8 cellular contexts compared by ENCODE assay signal in the genomic region with DNA sequence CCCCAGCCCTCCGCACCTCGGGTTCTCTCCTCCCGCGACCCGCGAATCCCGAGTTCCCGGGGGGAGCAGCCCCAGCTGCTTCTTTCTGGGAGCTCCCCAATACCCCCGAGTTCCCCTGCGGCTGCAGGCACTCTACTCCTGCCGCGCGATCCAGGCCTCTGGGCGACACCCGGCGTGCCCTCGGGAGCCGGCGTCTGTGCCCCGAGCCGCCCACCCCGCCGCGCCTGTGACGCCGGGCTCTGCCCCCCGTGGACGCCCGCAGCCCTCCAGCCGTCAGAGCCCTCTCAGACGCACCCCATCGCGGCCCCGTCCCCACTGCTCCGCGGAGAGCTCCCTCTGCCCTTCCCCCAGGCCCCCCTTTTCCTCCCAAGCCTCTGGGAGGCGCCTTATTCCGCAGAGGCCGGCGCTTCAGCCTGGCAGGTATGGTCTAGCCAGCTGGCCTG. TPM values are rescaled to one million over a fixed set of nuclear protein-coding genes. Genes with fewer than 3 reads are reported as not detected.
DNase-seq lines count a peak whose midpoint lies in the region; ATAC-seq and FAIRE-seq lines count a peak whose summit lies in the region.

No MANE protein-coding gene starts in this region.

- H3K9me3 ChIP-seq in iPS DF 6.9 (ENCODE audit: control insufficient read depth, insufficient read depth, low read length) (no peaks in the 10 kb centered on the region), small intestine (ENCODE audit: control insufficient read depth, low read depth) (no peaks in the 10 kb centered on the region)

- no peaks in the 10 kb centered on the region for H3K9me3 Mint-ChIP-seq in activated T-helper 17 cell treated with anti-CD3 and anti-CD28 coated beads, Interleukin-2, amount 50 U/mL, for 72 hours

- H3K36me3 Mint-ChIP-seq in activated T-helper 17 cell treated with anti-CD3 and anti-CD28 coated beads, Interleukin-2, amount 50 U/mL, for 72 hours (ENCODE audit: low read depth), result no peaks in the 10 kb centered on the region

- WGBS in iPS DF 6.9 (ENCODE audit: insufficient coverage, insufficient read length), result no CpG with 5 or more reads among the region's 40 CpGs
- WGBS in small intestine, 3 donors, result 0 to 1% (median 1%) methylated on average over 16 to 40 of the region's 40 CpGs

- DNase-seq in NCI-H1092 treated with DMSO at 0.1 percent for 48 hours (lab: John Stamatoyannopoulos, UW) (peak; percentile 52), NCI-H1092 (lab: John Stamatoyannopoulos, UW) (no peak), iPS DF 6.9 (ENCODE audit: low read depth, low spot score) (no peak), small intestine (peak; percentile 41), retina (no peak)

- peak; percentile 26 for ATAC-seq in HG03175 (IDR thresholded peaks at IDR 0.05; ENCODE audit: unreplicated experiment)
- peak; percentile 44 for ATAC-seq in activated T-helper 17 cell treated with anti-CD3 and anti-CD28 coated beads, Interleukin-2, amount 50 U/mL, for 72 hours (replicated peaks)
- no peak for ATAC-seq in GM21786 (IDR thresholded peaks at IDR 0.05; ENCODE audit: unreplicated experiment)

- FAIRE-seq in small intestine (lab: Jason Lieb, UNC), result no peak

- no peaks in the 10 kb centered on the region; the same call in 1 of the 2 replicates for H3K27me3 ChIP-seq in iPS DF 6.9 (ENCODE audit: control insufficient read depth, insufficient read depth, low read length)
- peaks cover 0 to 3% of the 10 kb centered on the region in 2 donors for H3K27me3 ChIP-seq in small intestine (ENCODE audit: control insufficient read depth in 2 of 2, insufficient read depth in 2 of 2, low read length in 2 of 2)

- H3K4me3 ChIP-seq in iPS DF 6.9 (ENCODE audit: low read length) (peak overlapping the region; percentile 58; the same call in 1 of the 2 replicates), small intestine (ENCODE audit: low read depth in 1 of 2, low read length in 2 of 2) (peak overlapping the region; percentile 40 to 60)

- H3K36me3 ChIP-seq in iPS DF 6.9 (ENCODE audit: control insufficient read depth, insufficient read depth, low read length) (no peaks in the 10 kb centered on the region), small intestine (ENCODE audit: control insufficient read depth in 2 of 2, insufficient read depth in 2 of 2, low read length in 2 of 2) (no peaks in the 10 kb centered on the region)

- peak overlapping the region; percentile 81 for H3K4me3 Mint-ChIP-seq in activated T-helper 17 cell treated with anti-CD3 and anti-CD28 coated beads, Interleukin-2, amount 50 U/mL, for 72 hours

- H3K4me1 ChIP-seq in iPS DF 6.9 (ENCODE audit: control insufficient read depth, insufficient read depth, low read length) (no peaks in the 10 kb centered on the region), small intestine (ENCODE audit: control insufficient read depth in 2 of 2, insufficient read depth in 1 of 2, low read depth in 1 of 2, low read length in 1 of 2) (no peaks in the 10 kb centered on the region)

- H3K27ac ChIP-seq in iPS DF 6.9 (ENCODE audit: low read length), result no peak overlapping the region
- H3K27ac ChIP-seq in small intestine (ENCODE audit: low read depth in 1 of 2, low read length in 1 of 2), result no peak overlapping the region

- H3K4me1 Mint-ChIP-seq in activated T-helper 17 cell treated with anti-CD3 and anti-CD28 coated beads, Interleukin-2, amount 50 U/mL, for 72 hours, result no peaks in the 10 kb centered on the region

- no peaks in the 10 kb centered on the region for H3K27me3 Mint-ChIP-seq in activated T-helper 17 cell treated with anti-CD3 and anti-CD28 coated beads, Interleukin-2, amount 50 U/mL, for 72 hours

- no peak overlapping the region for H3K27ac Mint-ChIP-seq in activated T-helper 17 cell treated with anti-CD3 and anti-CD28 coated beads, Interleukin-2, amount 50 U/mL, for 72 hours

RNA-seq across cellular contexts. Expression of a gene that starts 0.4 kb away (rescaled TPM):
- total RNA-seq in activated T-helper 17 cell treated with anti-CD3 and anti-CD28 coated beads, Interleukin-2, amount 50 U/mL, for 72 hours, result 1 to 10 TPM; 2.0 to 4.0 TPM
- polyA plus RNA-seq in small intestine, result 1 to 10 TPM; 1.4 to 9.6 (median 1.8) TPM

RNA-seq across cellular contexts. Expression of a gene that starts 56.0 kb away (rescaled TPM):
- total RNA-seq in activated T-helper 17 cell treated with anti-CD3 and anti-CD28 coated beads, Interleukin-2, amount 50 U/mL, for 72 hours, result 10 to 100 TPM; 10.9 to 15.7 TPM
- under 1 TPM in 1 of 3 donors, not detected in 2; 0.04 TPM for polyA plus RNA-seq in small intestine

Comparison
In these comparisons a context has a peak if more than half of its experiments do, and no peak if none do; other contexts are left out.
1. DNase-seq: peak in NCI-H1092 treated with DMSO at 0.1 percent for 48 hours (single experiment) and small intestine (single experiment); none in NCI-H1092 (single experiment), iPS DF 6.9 (single experiment) and retina (single experiment).